Comparison of ENCODE assay signal across 19 cellular contexts in genomic region chr14:55805250-55805649, GRCh38.
"Had no signal": no experiment of that assay in that cellular context is flagged by ENCODE, and none has a peak within 500 bp of the region (broad histone marks: within the 10 kb centered on the region; RNA-seq: fewer than 3 reads in every experiment).

No MANE protein-coding gene starts in this region.

- H3K9ac ChIP-seq: neural progenitor cell had no signal

- H3K36me3 ChIP-seq: lower lobe of right lung, neural progenitor cell, prostate gland, right atrium auricular region, upper lobe of left lung had no signal

- H3K9me3 ChIP-seq: lower lobe of right lung, prostate gland, right atrium auricular region, upper lobe of left lung had no signal

- H2AFZ ChIP-seq: neural progenitor cell had no signal

- H3K4me3 ChIP-seq: lower lobe of right lung, neural progenitor cell, prostate gland, right atrium auricular region, upper lobe of left lung had no signal

- ATAC-seq: activated CD8-positive, alpha-beta T cell treated with anti-CD3 and anti-CD28 coated beads, Interleukin-2, amount 10 ng/mL, durations not matched to agents 7 days and 5 days; activated naive CD4-positive, alpha-beta T cell treated with anti-CD3 and anti-CD28 coated beads, Interleukin-2, amount 50 U/mL, for 72 hours; left colon; lower lobe of right lung; stimulated activated naive CD8-positive, alpha-beta T cell treated with anti-CD3 and anti-CD28 coated beads, Interleukin-15, amount 100 ng/mL, for 72 hours; WTC11 had no signal

- H3K27me3 ChIP-seq: neural progenitor cell, right atrium auricular region, upper lobe of left lung had no signal

- H3K36me3 Mint-ChIP-seq: neural progenitor cell had no signal

- H3K27me3 Mint-ChIP-seq: stimulated activated naive CD8-positive, alpha-beta T cell treated with anti-CD3 and anti-CD28 coated beads, Interleukin-15, amount 100 ng/mL, for 72 hours had no signal

- H3K27ac ChIP-seq: lower lobe of right lung, neural progenitor cell, prostate gland, right atrium auricular region, upper lobe of left lung had no signal

- DNase-seq: activated CD4-positive, alpha-beta T cell treated with anti-CD3 and anti-CD28 coated beads for 4 hours; activated CD8-positive, alpha-beta memory T cell treated with anti-CD3 and anti-CD28 coated beads, Interleukin-2, amount 50 U/mL, for 4 hours; activated CD8-positive, alpha-beta T cell treated with anti-CD3 and anti-CD28 coated beads, Interleukin-2, amount 10 ng/mL, durations not matched to agents 7 days and 5 days; activated effector memory CD4-positive, alpha-beta T cell treated with anti-CD3 and anti-CD28 coated beads, Interleukin-2, amount 50 U/mL, for 16 hours; activated T-cell treated with anti-CD3 and anti-CD28 coated beads, Interleukin-2, amount 50 U/mL, for 48 hours; cerebellar nuclear complex; cortex of kidney; effector memory CD4-positive, alpha-beta T cell; lower lobe of right lung; stimulated activated naive CD8-positive, alpha-beta T cell treated with anti-CD3 and anti-CD28 coated beads, Interleukin-15, amount 100 ng/mL, for 72 hours; upper lobe of left lung had no signal

- H3K4me3 Mint-ChIP-seq: activated CD8-positive, alpha-beta T cell treated with anti-CD3 and anti-CD28 coated beads, Interleukin-2, amount 10 ng/mL, durations not matched to agents 7 days and 5 days; neural progenitor cell; stimulated activated naive CD8-positive, alpha-beta T cell treated with anti-CD3 and anti-CD28 coated beads, Interleukin-15, amount 100 ng/mL, for 72 hours; WTC11 had no signal

- H3K4me2 ChIP-seq: neural progenitor cell had no signal

- H3K4me1 ChIP-seq: prostate gland had no signal

- FAIRE-seq: bronchial epithelial cell, islet of Langerhans had no signal

- H3K27ac Mint-ChIP-seq: activated CD8-positive, alpha-beta T cell treated with anti-CD3 and anti-CD28 coated beads, Interleukin-2, amount 10 ng/mL, durations not matched to agents 7 days and 5 days; activated naive CD4-positive, alpha-beta T cell treated with anti-CD3 and anti-CD28 coated beads, Interleukin-2, amount 50 U/mL, for 72 hours; neural progenitor cell; WTC11 had no signal
